Comparison of ENCODE assay signal across 23 cellular contexts in genomic region chr10:106857213-106857612, GRCh38.
"Had no signal": no experiment of that assay in that cellular context is flagged by ENCODE, and none has a peak within 500 bp of the region (broad histone marks: within the 10 kb centered on the region; RNA-seq: fewer than 3 reads in every experiment).

No MANE protein-coding gene starts in this region.

- H3K27ac ChIP-seq: brain microvascular endothelial cell, cardiac muscle cell, KMS-11 had no signal

- ATAC-seq: activated CD8-positive, alpha-beta memory T cell treated with anti-CD3 and anti-CD28 coated beads, Interleukin-2, amount 10 ng/mL, durations not matched to agents 7 days and 5 days; PC-3; T-helper 17 cell; WTC11 had no signal

- H3K27me3 ChIP-seq: brain microvascular endothelial cell, cardiac muscle cell had no signal

- DNase-seq: activated CD4-positive, alpha-beta T cell treated with anti-CD3 and anti-CD28 coated beads, Interleukin-2, amount 10 ng/mL, durations not matched to agents 24 days and 14 days; activated CD4-positive, alpha-beta T cell treated with anti-CD3 and anti-CD28 coated beads, Interleukin-2, amount 50 U/mL, for 48 hours; activated CD4-positive, CD25-positive, alpha-beta regulatory T cell treated with anti-CD3 and anti-CD28 coated beads, Interleukin-2, amount 50 U/mL, for 72 hours; activated CD8-positive, alpha-beta memory T cell treated with anti-CD3 and anti-CD28 coated beads, Interleukin-2, amount 10 ng/mL, durations not matched to agents 7 days and 5 days; activated gamma-delta T cell treated with Interleukin-2 at 50 U/mL for 16 hours; activated naive CD4-positive, alpha-beta T cell treated with anti-CD3 and anti-CD28 coated beads, Interleukin-2, amount 10 ng/mL, durations not matched to agents 7 days and 5 days; activated naive CD8-positive, alpha-beta T cell treated with anti-CD3 and anti-CD28 coated beads for 36 hours; activated T-cell treated with anti-CD3 and anti-CD28 coated beads, Interleukin-2, amount 50 U/mL, for 48 hours; brain microvascular endothelial cell; NCI-H1092; NCI-H1417; NCI-H1694; NCI-H2029 treated with DMSO at 0.1 percent for 48 hours; NCI-H446; NCI-H524; PC-3; SHP77 treated with DMSO at 0.1 percent for 48 hours; T-helper 17 cell; T-helper 9 cell had no signal

- H3K4me2 ChIP-seq: KMS-11 had no signal

- H3K36me3 ChIP-seq: brain microvascular endothelial cell, cardiac muscle cell had no signal

- H3K9ac ChIP-seq: KMS-11 had no signal

- FAIRE-seq: RCC 7860 had no signal

- H3K4me3 ChIP-seq: cardiac muscle cell had no signal
